In the genomic region with DNA sequence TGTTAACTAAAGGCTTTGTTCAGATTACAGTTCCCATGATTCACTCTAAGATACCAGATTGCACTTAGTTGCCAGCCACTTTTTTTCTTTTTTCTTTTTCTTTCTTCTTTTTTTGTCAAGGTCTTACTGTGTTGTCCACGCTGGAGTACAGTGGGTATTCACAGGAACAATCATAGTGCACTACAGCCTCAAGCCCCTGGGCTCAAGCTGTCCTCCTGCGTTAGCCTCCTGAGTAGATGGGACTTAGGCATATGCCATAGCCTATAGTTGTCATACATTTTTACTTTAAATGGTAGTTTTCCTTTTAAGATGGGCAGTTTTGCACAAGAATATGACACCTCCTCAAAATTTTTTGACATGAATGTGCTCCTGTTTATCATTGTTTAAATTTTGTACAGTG, we compare ENCODE assay signal across 10 cellular contexts. TPM values are rescaled to one million over a fixed set of nuclear protein-coding genes. Genes with fewer than 3 reads are reported as not detected.
DNase-seq lines count a peak whose midpoint lies in the region; ATAC-seq, FAIRE-seq and TF ChIP-seq lines count a peak whose summit lies in the region.
"Had no signal": no experiment of that assay in that cellular context is flagged by ENCODE, and none has a peak within 500 bp of the region (broad histone marks: within the 10 kb centered on the region; RNA-seq: fewer than 3 reads in every experiment).

No MANE protein-coding gene starts in this region.

- peak overlapping the region; percentile 49 to 55 for H3K4me3 Mint-ChIP-seq in activated T-cell treated with anti-CD3 and anti-CD28 coated beads, Interleukin-2, amount 50 U/mL, for 72 hours
- peak overlapping the region; percentile 100 for H3K4me3 Mint-ChIP-seq in astrocyte (ENCODE audit: unreplicated experiment)

- FAIRE-seq in astrocyte (lab: Jason Lieb, UNC) = no peak
- no peak for FAIRE-seq in kidney (lab: Jason Lieb, UNC)

- H3K27ac Mint-ChIP-seq in activated T-cell treated with anti-CD3 and anti-CD28 coated beads, Interleukin-2, amount 50 U/mL, for 72 hours = peak overlapping the region; percentile 4
- peak overlapping the region; percentile 75 for H3K27ac Mint-ChIP-seq in astrocyte (ENCODE audit: unreplicated experiment)
- H3K27ac Mint-ChIP-seq: B cell had no signal

- ATAC-seq in activated T-cell treated with anti-CD3 and anti-CD28 coated beads, Interleukin-2, amount 50 U/mL, for 72 hours (replicated peaks in 1 of 2) = no peak
- ATAC-seq in thoracic aorta (ENCODE audit: insufficient number of reproducible peaks, low FRiP score, low read depth) (no peak), HG02678 (IDR thresholded peaks at IDR 0.05; ENCODE audit: unreplicated experiment) (no peak), GM19328 (IDR thresholded peaks at IDR 0.05; ENCODE audit: unreplicated experiment) (no peak), HG02588 (IDR thresholded peaks at IDR 0.05; ENCODE audit: unreplicated experiment) (no peak)
- ATAC-seq: Panc1 had no signal

- H3K27me3 Mint-ChIP-seq in activated T-cell treated with anti-CD3 and anti-CD28 coated beads, Interleukin-2, amount 50 U/mL, for 72 hours (ENCODE audit: low read depth) = no peaks in the 10 kb centered on the region
- H3K27me3 Mint-ChIP-seq in astrocyte (ENCODE audit: low read depth, unreplicated experiment) = no peaks in the 10 kb centered on the region
- H3K27me3 Mint-ChIP-seq: B cell had no signal

- intact Hi-C loops in kidney (cut with DNase I) = no loop called here

- H3K79me2 ChIP-seq in astrocyte (ENCODE audit: insufficient read depth, low read length) = peaks cover 68% of the 10 kb centered on the region

- H3K27ac ChIP-seq in astrocyte (ENCODE audit: low read depth, low read length) (no peak overlapping the region), kidney (ENCODE audit: low read depth in 2 of 2, low read length in 2 of 2) (no peak overlapping the region), thoracic aorta (peak overlapping the region in 1 of 2 donors; percentile 15)

- peaks cover 59% of the 10 kb centered on the region for H3K4me1 Mint-ChIP-seq in activated T-cell treated with anti-CD3 and anti-CD28 coated beads, Interleukin-2, amount 50 U/mL, for 72 hours (ENCODE audit: low read depth)
- peaks cover 41% of the 10 kb centered on the region for H3K4me1 Mint-ChIP-seq in astrocyte (ENCODE audit: low read depth, unreplicated experiment)

- peaks cover 0 to 2% of the 10 kb centered on the region in 2 donors for H3K9me3 Mint-ChIP-seq in activated T-cell treated with anti-CD3 and anti-CD28 coated beads, Interleukin-2, amount 50 U/mL, for 72 hours
- no peaks in the 10 kb centered on the region for H3K9me3 Mint-ChIP-seq in astrocyte (ENCODE audit: unreplicated experiment)

- peaks cover 33% of the 10 kb centered on the region for H4K20me1 ChIP-seq in astrocyte (ENCODE audit: insufficient read depth, low read length)

- H3K9ac ChIP-seq in astrocyte (ENCODE audit: low read length) (peak overlapping the region; percentile 9), kidney (ENCODE audit: low read length in 2 of 2) (no peak overlapping the region)

- TF ChIP-seq CTCF in astrocyte (IDR thresholded peaks at IDR 0.05; ENCODE audit: insufficient read depth, low read depth, low read length) = no peak
- no peak for TF ChIP-seq CTCF in kidney (IDR thresholded peaks at IDR 0.05; ENCODE audit: borderline replicate concordance, extremely low read depth, insufficient read depth)
- no peak for TF ChIP-seq CTCF in thoracic aorta (IDR thresholded peaks at IDR 0.05)

- H3K9me3 ChIP-seq in astrocyte (ENCODE audit: insufficient read depth, low read depth, low read length) (no peaks in the 10 kb centered on the region), kidney (ENCODE audit: control insufficient read depth in 1 of 2, low read length in 2 of 2) (no peaks in the 10 kb centered on the region), thoracic aorta (no peaks in the 10 kb centered on the region)

- H3K27me3 ChIP-seq in astrocyte (ENCODE audit: insufficient read depth, low read length) (no peaks in the 10 kb centered on the region), thoracic aorta (replicated peaks; ENCODE audit: insufficient read depth) (no peaks in the 10 kb centered on the region)

- H2AFZ ChIP-seq in astrocyte (ENCODE audit: low read depth, low read length) = no peak overlapping the region

- H3K36me3 Mint-ChIP-seq in activated T-cell treated with anti-CD3 and anti-CD28 coated beads, Interleukin-2, amount 50 U/mL, for 72 hours (ENCODE audit: insufficient read depth in 2 of 2) = peaks cover 7 to 8% of the 10 kb centered on the region in 2 donors
- peaks cover 6% of the 10 kb centered on the region for H3K36me3 Mint-ChIP-seq in astrocyte (ENCODE audit: low read depth, unreplicated experiment)

- no peak for DNase-seq in activated T-cell treated with anti-CD3 and anti-CD28 coated beads, Interleukin-2, amount 50 U/mL, for 72 hours
- no peak for DNase-seq in activated T-cell treated with anti-CD3 and anti-CD28 coated beads, Interleukin-2, amount 50 U/mL, for 1 hour
- no peak for DNase-seq in astrocyte (ENCODE audit: low read depth)
- no peak for DNase-seq in kidney
- no peak for DNase-seq in thoracic aorta (ENCODE audit: low spot score)

- no peaks in the 10 kb centered on the region for H3K36me3 ChIP-seq in astrocyte (ENCODE audit: insufficient read depth, low read length)
- no peaks in the 10 kb centered on the region for H3K36me3 ChIP-seq in kidney (ENCODE audit: control insufficient read depth in 1 of 2, insufficient read depth in 2 of 2, low read length in 2 of 2)
- no peaks in the 10 kb centered on the region for H3K36me3 ChIP-seq in thoracic aorta

- H3K4me2 ChIP-seq in astrocyte (ENCODE audit: low read length) = peak overlapping the region; percentile 92

- H3K4me1 ChIP-seq in astrocyte (ENCODE audit: insufficient read depth, low read length) (peaks cover 11% of the 10 kb centered on the region), kidney (ENCODE audit: control insufficient read depth in 1 of 2, insufficient read depth in 1 of 2, low read depth in 1 of 2, low read length in 2 of 2) (peaks cover 6 to 11% of the 10 kb centered on the region in 2 donors), thoracic aorta (ENCODE audit: control insufficient read depth in 1 of 2, low read depth in 2 of 2) (peaks cover 34 to 57% of the 10 kb centered on the region in 2 donors)

- H3K4me3 ChIP-seq in astrocyte (ENCODE audit: insufficient read depth, low read depth, low read length) (peak overlapping the region; percentile 97), kidney (ENCODE audit: low read length in 2 of 2) (peak overlapping the region; percentile 91 to 100), thoracic aorta (peak overlapping the region; percentile 89)

RNA-seq across cellular contexts. Expression of gene UGP2, which starts 2.1 kb away (rescaled TPM):
- total RNA-seq in activated T-cell treated with anti-CD3 and anti-CD28 coated beads, Interleukin-2, amount 50 U/mL, for 72 hours = 10 to 100 TPM; 89.7 to 93.2 TPM
- total RNA-seq in astrocyte = 314 and 322 TPM in 2 replicates
- 140 TPM for total RNA-seq in kidney
- 118 TPM for polyA plus RNA-seq in kidney (ENCODE audit: insufficient read depth, low read depth, low replicate concordance)
- 100 to 1,000 TPM; 103 to 176 TPM for total RNA-seq in thoracic aorta
